In genomic region chr6:7198833-7199800, GRCh38 we compare ENCODE assay signal across 1 cellular context.
A peak's percentile ranks its signal among the peaks of the same experiment; 100 is the strongest.
TF ChIP-seq lines count a peak whose summit lies in the region.

No MANE protein-coding gene starts in this region.

TF ChIP-seq in K562, 482 proteins besides CTCF, POLR2A, EP300 and RAD21 (continued from another document and continues in another):
- TF ChIP-seq ZBTB12 (CRISPR knock-in tag; IDR thresholded peaks at IDR 0.05) (no peak), ZNF3 (CRISPR knock-in tag; IDR thresholded peaks at IDR 0.05) (0 out of 2 replicates have a peak, but pooled peaks have one; percentile 55), FIP1L1 (IDR thresholded peaks at IDR 0.05; ENCODE audit: low read depth, low read length, poor library complexity, severe bottlenecking) (no peak), MBD2 (IDR thresholded peaks at IDR 0.05; ENCODE audit: borderline replicate concordance, low read depth) (0 out of 2 replicates have a peak, but pooled peaks have one; percentile 20), MTF1 (CRISPR knock-in tag; IDR thresholded peaks at IDR 0.05; ENCODE audit: borderline replicate concordance) (no peak), SREBF2 (CRISPR knock-in tag; IDR thresholded peaks at IDR 0.05) (no peak), TEAD4 (IDR thresholded peaks at IDR 0.05; ENCODE audit: low read length) (peak; percentile 91), TEAD4 (CRISPR knock-in tag; IDR thresholded peaks at IDR 0.05; ENCODE audit: borderline replicate concordance) (no peak), ZBED1 (IDR thresholded peaks at IDR 0.05) (no peak), ATF3 (IDR thresholded peaks at IDR 0.05) (peak; percentile 45; the same call in 1 of the 2 replicates), ATF3 (CRISPR knock-in tag; conservative IDR thresholded peaks at IDR 0.05) (no peak; the same call in 1 of the 2 replicates), GABPB1 (CRISPR knock-in tag; IDR thresholded peaks at IDR 0.05) (no peak), RBM39 (optimal IDR thresholded peaks at IDR 0.05; ENCODE audit: low read depth, low read length) (peak; percentile 41), FOS (IDR thresholded peaks at IDR 0.05; ENCODE audit: extremely low read depth, insufficient read length) (no peak), IRF2 (CRISPR knock-in tag; IDR thresholded peaks at IDR 0.05) (no peak), TCFL5 (CRISPR knock-in tag; conservative IDR thresholded peaks at IDR 0.05) (no peak), HEY1 (CRISPR knock-in tag; IDR thresholded peaks at IDR 0.05; ENCODE audit: borderline replicate concordance) (no peak), MAFK (IDR thresholded peaks at IDR 0.05; ENCODE audit: low read length) (0 out of 2 replicates have a peak, but pooled peaks have one; percentile 8), CHD4 (IDR thresholded peaks at IDR 0.05; ENCODE audit: insufficient read depth, insufficient replicate concordance, low read depth, low read length, poor library complexity, severe bottlenecking) (no peak), SIRT6 (IDR thresholded peaks at IDR 0.05; ENCODE audit: low read depth, low read length) (no peak), PHB (CRISPR knock-in tag; IDR thresholded peaks at IDR 0.05) (no peak), ZNF780A (CRISPR knock-in tag; IDR thresholded peaks at IDR 0.05) (no peak), EWSR1 (IDR thresholded peaks at IDR 0.05; ENCODE audit: borderline replicate concordance, low read depth, partially characterized antibody) (no peak), CBFA2T2 (conservative IDR thresholded peaks at IDR 0.05) (peak; percentile 88), STAT5B (CRISPR knock-in tag; IDR thresholded peaks at IDR 0.05) (no peak), ZNF507 (tag; conservative IDR thresholded peaks at IDR 0.05) (no peak), ZNF282 (CRISPR knock-in tag; IDR thresholded peaks at IDR 0.05) (no peak), MCM2 (IDR thresholded peaks at IDR 0.05; ENCODE audit: low read depth) (no peak), MCM7 (IDR thresholded peaks at IDR 0.05) (no peak), KDM5B (IDR thresholded peaks at IDR 0.05; ENCODE audit: insufficient replicate concordance, low read depth, low read length) (peak; percentile 53), ZNF318 (IDR thresholded peaks at IDR 0.05; ENCODE audit: borderline replicate concordance in 1 of 2, low read depth in 1 of 2) (no peak), ATF7 (IDR thresholded peaks at IDR 0.05) (peak; percentile 64; the same call in 1 of the 2 replicates), ZNF232 (CRISPR knock-in tag; IDR thresholded peaks at IDR 0.05) (no peak), PCBP2 (IDR thresholded peaks at IDR 0.05; ENCODE audit: low read depth, low read length, poor library complexity, severe bottlenecking) (no peak), EGR1 (conservative IDR thresholded peaks at IDR 0.05) (no peak), FUS (optimal IDR thresholded peaks at IDR 0.05; ENCODE audit: low read depth, low read length) (no peak), ZNF347 (CRISPR knock-in tag; IDR thresholded peaks at IDR 0.05; ENCODE audit: low read depth) (0 out of 2 replicates have a peak, but pooled peaks have one; percentile 75), POU5F1 (IDR thresholded peaks at IDR 0.05; ENCODE audit: borderline replicate concordance, low read depth, low read length, partially characterized antibody) (no peak), KDM1A (IDR thresholded peaks at IDR 0.05) (peak; percentile 70 to 73; a peak in 3 of 4 replicates), SUPT5H (IDR thresholded peaks at IDR 0.05) (peak; percentile 74), TFAP4 (CRISPR knock-in tag; IDR thresholded peaks at IDR 0.05; ENCODE audit: borderline replicate concordance) (no peak), SRSF1 (IDR thresholded peaks at IDR 0.05; ENCODE audit: low read depth, low read length) (no peak), FOXP1 (CRISPR knock-in tag; IDR thresholded peaks at IDR 0.05) (0 out of 2 replicates have a peak, but pooled peaks have one; percentile 17), BDP1 (IDR thresholded peaks at IDR 0.05; ENCODE audit: insufficient read depth, insufficient read length) (no peak)
- TF ChIP-seq, protein P1, sequence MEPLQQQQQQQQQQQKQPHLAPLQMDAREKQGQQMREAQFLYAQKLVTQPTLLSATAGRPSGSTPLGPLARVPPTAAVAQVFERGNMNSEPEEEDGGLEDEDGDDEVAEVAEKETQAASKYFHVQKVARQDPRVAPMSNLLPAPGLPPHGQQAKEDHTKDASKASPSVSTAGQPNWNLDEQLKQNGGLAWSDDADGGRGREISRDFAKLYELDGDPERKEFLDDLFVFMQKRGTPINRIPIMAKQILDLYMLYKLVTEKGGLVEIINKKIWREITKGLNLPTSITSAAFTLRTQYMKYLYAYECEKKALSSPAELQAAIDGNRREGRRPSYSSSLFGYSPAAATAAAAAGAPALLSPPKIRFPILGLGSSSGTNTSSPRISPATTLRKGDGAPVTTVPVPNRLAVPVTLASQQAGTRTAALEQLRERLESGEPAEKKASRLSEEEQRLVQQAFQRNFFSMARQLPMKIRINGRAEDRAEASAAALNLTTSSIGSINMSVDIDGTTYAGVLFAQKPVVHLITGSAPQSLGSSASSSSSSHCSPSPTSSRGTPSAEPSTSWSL (CRISPR knock-in tag; IDR thresholded peaks at IDR 0.05; ENCODE audit: borderline replicate concordance): no peak
- TF ChIP-seq, protein P2, sequence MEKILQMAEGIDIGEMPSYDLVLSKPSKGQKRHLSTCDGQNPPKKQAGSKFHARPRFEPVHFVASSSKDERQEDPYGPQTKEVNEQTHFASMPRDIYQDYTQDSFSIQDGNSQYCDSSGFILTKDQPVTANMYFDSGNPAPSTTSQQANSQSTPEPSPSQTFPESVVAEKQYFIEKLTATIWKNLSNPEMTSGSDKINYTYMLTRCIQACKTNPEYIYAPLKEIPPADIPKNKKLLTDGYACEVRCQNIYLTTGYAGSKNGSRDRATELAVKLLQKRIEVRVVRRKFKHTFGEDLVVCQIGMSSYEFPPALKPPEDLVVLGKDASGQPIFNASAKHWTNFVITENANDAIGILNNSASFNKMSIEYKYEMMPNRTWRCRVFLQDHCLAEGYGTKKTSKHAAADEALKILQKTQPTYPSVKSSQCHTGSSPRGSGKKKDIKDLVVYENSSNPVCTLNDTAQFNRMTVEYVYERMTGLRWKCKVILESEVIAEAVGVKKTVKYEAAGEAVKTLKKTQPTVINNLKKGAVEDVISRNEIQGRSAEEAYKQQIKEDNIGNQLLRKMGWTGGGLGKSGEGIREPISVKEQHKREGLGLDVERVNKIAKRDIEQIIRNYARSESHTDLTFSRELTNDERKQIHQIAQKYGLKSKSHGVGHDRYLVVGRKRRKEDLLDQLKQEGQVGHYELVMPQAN (IDR thresholded peaks at IDR 0.05; ENCODE audit: borderline replicate concordance): peak; percentile 72
- TF ChIP-seq, protein P3, sequence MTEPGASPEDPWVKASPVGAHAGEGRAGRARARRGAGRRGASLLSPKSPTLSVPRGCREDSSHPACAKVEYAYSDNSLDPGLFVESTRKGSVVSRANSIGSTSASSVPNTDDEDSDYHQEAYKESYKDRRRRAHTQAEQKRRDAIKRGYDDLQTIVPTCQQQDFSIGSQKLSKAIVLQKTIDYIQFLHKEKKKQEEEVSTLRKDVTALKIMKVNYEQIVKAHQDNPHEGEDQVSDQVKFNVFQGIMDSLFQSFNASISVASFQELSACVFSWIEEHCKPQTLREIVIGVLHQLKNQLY (CRISPR knock-in tag; conservative IDR thresholded peaks at IDR 0.05): 0 out of 4 replicates have a peak, but pooled peaks of 1 of the 2 experiments have one; percentile 28
- TF ChIP-seq, protein P4, sequence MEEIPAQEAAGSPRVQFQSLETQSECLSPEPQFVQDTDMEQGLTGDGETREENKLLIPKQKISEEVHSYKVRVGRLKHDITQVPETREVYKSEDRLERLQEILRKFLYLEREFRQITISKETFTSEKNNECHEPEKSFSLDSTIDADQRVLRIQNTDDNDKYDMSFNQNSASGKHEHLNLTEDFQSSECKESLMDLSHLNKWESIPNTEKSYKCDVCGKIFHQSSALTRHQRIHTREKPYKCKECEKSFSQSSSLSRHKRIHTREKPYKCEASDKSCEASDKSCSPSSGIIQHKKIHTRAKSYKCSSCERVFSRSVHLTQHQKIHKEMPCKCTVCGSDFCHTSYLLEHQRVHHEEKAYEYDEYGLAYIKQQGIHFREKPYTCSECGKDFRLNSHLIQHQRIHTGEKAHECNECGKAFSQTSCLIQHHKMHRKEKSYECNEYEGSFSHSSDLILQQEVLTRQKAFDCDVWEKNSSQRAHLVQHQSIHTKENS (CRISPR knock-in tag; IDR thresholded peaks at IDR 0.05): no peak
- TF ChIP-seq, protein P5, sequence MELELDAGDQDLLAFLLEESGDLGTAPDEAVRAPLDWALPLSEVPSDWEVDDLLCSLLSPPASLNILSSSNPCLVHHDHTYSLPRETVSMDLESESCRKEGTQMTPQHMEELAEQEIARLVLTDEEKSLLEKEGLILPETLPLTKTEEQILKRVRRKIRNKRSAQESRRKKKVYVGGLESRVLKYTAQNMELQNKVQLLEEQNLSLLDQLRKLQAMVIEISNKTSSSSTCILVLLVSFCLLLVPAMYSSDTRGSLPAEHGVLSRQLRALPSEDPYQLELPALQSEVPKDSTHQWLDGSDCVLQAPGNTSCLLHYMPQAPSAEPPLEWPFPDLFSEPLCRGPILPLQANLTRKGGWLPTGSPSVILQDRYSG (tag; conservative IDR thresholded peaks at IDR 0.05; ENCODE audit: low read depth): peak; percentile 34
- TF ChIP-seq, protein P6, sequence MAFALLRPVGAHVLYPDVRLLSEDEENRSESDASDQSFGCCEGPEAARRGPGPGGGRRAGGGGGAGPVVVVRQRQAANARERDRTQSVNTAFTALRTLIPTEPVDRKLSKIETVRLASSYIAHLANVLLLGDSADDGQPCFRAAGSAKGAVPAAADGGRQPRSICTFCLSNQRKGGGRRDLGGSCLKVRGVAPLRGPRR (CRISPR knock-in tag; IDR thresholded peaks at IDR 0.05): 0 out of 2 replicates have a peak, but pooled peaks have one; percentile 32
